15 cellular contexts compared by ENCODE assay signal in the genomic region with DNA sequence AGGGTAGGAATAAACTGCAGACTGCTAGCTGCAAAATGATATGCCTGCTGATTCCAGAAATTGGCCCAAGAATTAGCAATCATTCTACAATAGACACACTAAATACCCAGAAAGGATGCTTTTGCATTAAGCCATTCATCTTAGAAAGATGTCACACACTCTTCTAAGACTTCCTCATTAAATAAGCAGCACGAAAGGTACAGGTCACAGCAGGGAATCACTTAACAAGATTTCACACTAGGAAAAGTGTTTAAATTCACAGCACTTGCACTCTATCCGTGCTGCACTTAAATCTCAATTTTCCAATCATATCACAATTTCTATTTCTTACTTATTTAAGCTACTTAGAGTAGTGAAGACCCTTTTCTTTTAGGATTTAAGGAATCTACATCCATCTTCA.
DNase-seq lines count a peak whose midpoint lies in the region; ATAC-seq and TF ChIP-seq lines count a peak whose summit lies in the region.
"Had no signal": no experiment of that assay in that cellular context is flagged by ENCODE, and none has a peak within 500 bp of the region (broad histone marks: within the 10 kb centered on the region; RNA-seq: fewer than 3 reads in every experiment).

No MANE protein-coding gene starts in this region.

- CTCF ChIA-PET in IMR-90 (lab: Yijun Ruan, JAX) (no interaction called here), PC-9 (lab: Charles Lee) (no interaction called here)

- H4K5ac ChIP-seq in IMR-90 (ENCODE audit: low read depth, low read length): no peak overlapping the region
- H4K5ac ChIP-seq in mesendoderm (ENCODE audit: low read length): no peak overlapping the region

- in situ Hi-C loops in IMR-90 (cut with MboI; ENCODE audit: low sequenced_read_pairs): no loop called here

- H3K79me2 ChIP-seq in PC-9 (ENCODE audit: low read depth): no peaks in the 10 kb centered on the region
- no peaks in the 10 kb centered on the region for H3K79me2 ChIP-seq in mesendoderm (ENCODE audit: control insufficient read depth, insufficient read depth, low read length)

- no peak overlapping the region for H2AK9ac ChIP-seq in IMR-90 (replicated peaks; ENCODE audit: low read depth, low read length, poor library complexity)

- H2BK20ac ChIP-seq in IMR-90 (ENCODE audit: low read depth, low read length): no peak overlapping the region

- no peak overlapping the region for H3K14ac ChIP-seq in IMR-90 (replicated peaks; ENCODE audit: low read depth, low read length)

- H3K4me2 ChIP-seq in IMR-90 (ENCODE audit: low read depth, low read length) (no peak overlapping the region), PC-9 (no peak overlapping the region), mesendoderm (ENCODE audit: low read length) (no peak overlapping the region)

- H2AFZ ChIP-seq in IMR-90 (replicated peaks; ENCODE audit: low read length, poor library complexity): no peak overlapping the region
- H2AFZ ChIP-seq in PC-9: peak overlapping the region; percentile 9; the same call in 1 of the 2 replicates

- no peak overlapping the region for H4K91ac ChIP-seq in IMR-90 (ENCODE audit: insufficient read depth, low read depth, low read length)

- whole genome bisulfite sequencing in IMR-90 (ENCODE audit: extremely low coverage in 2 of 2, insufficient read length in 1 of 2), 2 experiments: 60% methylated on average over 1 of the region's 2 CpGs; no CpG with 5 or more reads in 1 of the 2 experiments
- 100% methylated on average over 1 of the region's 2 CpGs for WGBS in mesendoderm (ENCODE audit: extremely low coverage, insufficient coverage, low lambda C conversion rate)
- WGBS in right lobe of liver (ENCODE audit: insufficient coverage, low coverage, low lambda C conversion rate, missing lambda C conversion rate): 38% methylated on average over 2 of the region's 2 CpGs

- no peak overlapping the region for H3K27ac ChIP-seq in IMR-90 (ENCODE audit: insufficient read depth, low read length)
- H3K27ac ChIP-seq in PC-9: no peak overlapping the region
- no peak overlapping the region for H3K27ac ChIP-seq in mesendoderm (ENCODE audit: low read depth, low read length)
- H3K27ac ChIP-seq in right lobe of liver: no peak overlapping the region
- H3K27ac ChIP-seq: C4-2B, HL-60 had no signal

- H4K20me1 ChIP-seq in IMR-90 (ENCODE audit: insufficient read depth, low read length): no peaks in the 10 kb centered on the region
- H4K20me1 ChIP-seq in PC-9 (ENCODE audit: insufficient read depth): no peaks in the 10 kb centered on the region

- H3K27me3 ChIP-seq in IMR-90 (ENCODE audit: control insufficient read depth, insufficient read depth, low read length) (no peaks in the 10 kb centered on the region), PC-9 (ENCODE audit: insufficient read depth, low read depth) (no peaks in the 10 kb centered on the region), mesendoderm (ENCODE audit: insufficient read depth, low read length, poor library complexity) (no peaks in the 10 kb centered on the region), right lobe of liver (no peaks in the 10 kb centered on the region)

- no peak overlapping the region for H3K9ac ChIP-seq in IMR-90 (ENCODE audit: low read depth, low read length)
- H3K9ac ChIP-seq in mesendoderm (ENCODE audit: low read length): no peak overlapping the region

- H4K8ac ChIP-seq in IMR-90 (ENCODE audit: low read depth in 2 of 2, low read length in 2 of 2): no peak overlapping the region
- no peak overlapping the region for H4K8ac ChIP-seq in mesendoderm (ENCODE audit: low read depth, low read length)

- no peaks in the 10 kb centered on the region; the same call in 1 of the 2 replicates for H3K9me1 ChIP-seq in IMR-90 (ENCODE audit: insufficient read depth, low read length)

- no peak overlapping the region for H2BK15ac ChIP-seq in IMR-90 (ENCODE audit: low read depth, low read length)
- no peak overlapping the region for H2BK15ac ChIP-seq in mesendoderm (replicated peaks; ENCODE audit: low read depth)

- H3K79me1 ChIP-seq in IMR-90 (ENCODE audit: low read depth in 1 of 2, low read length in 2 of 2) (no peaks in the 10 kb centered on the region), mesendoderm (ENCODE audit: low read length) (no peaks in the 10 kb centered on the region)

- peaks cover 2% of the 10 kb centered on the region for H3K4me1 ChIP-seq in IMR-90 (ENCODE audit: control insufficient read depth, insufficient read depth, low read length)
- no peaks in the 10 kb centered on the region for H3K4me1 ChIP-seq in PC-9 (replicated peaks; ENCODE audit: insufficient read depth)
- H3K4me1 ChIP-seq in mesendoderm (ENCODE audit: control insufficient read depth, low read depth, low read length): peaks cover 3% of the 10 kb centered on the region
- H3K4me1 ChIP-seq in right lobe of liver: no peaks in the 10 kb centered on the region
- H3K4me1 ChIP-seq: Caco-2, HAP-1 had no signal

- no peaks in the 10 kb centered on the region for H3K36me3 ChIP-seq in IMR-90 (ENCODE audit: control insufficient read depth, insufficient read depth, low read length)
- no peaks in the 10 kb centered on the region for H3K36me3 ChIP-seq in PC-9 (ENCODE audit: low read depth)
- H3K36me3 ChIP-seq in mesendoderm (ENCODE audit: control insufficient read depth, insufficient read depth, low read length): no peaks in the 10 kb centered on the region
- no peaks in the 10 kb centered on the region for H3K36me3 ChIP-seq in right lobe of liver
- H3K36me3 ChIP-seq: HAP-1 had no signal

- H2AK5ac ChIP-seq in IMR-90 (ENCODE audit: low read depth, low read length) (no peak overlapping the region), mesendoderm (ENCODE audit: low read length) (no peak overlapping the region)

- POLR2A ChIA-PET in IMR-90 (lab: Charles Lee; ENCODE audit: unreplicated experiment): no interaction called here
- POLR2A ChIA-PET in PC-9 (lab: Charles Lee; ENCODE audit: unreplicated experiment): no interaction called here

- TF ChIP-seq RAD21 in IMR-90 (IDR thresholded peaks at IDR 0.05; ENCODE audit: low read length): no peak

- intact Hi-C loops in IMR-90 (cut with micrococcal nuclease) (no loop called here), PC-9 (cut with micrococcal nuclease; ENCODE audit: unreplicated experiment) (no loop called here), right lobe of liver (cut with DNase I) (no loop called here)

- H3K9me3 ChIP-seq in IMR-90 (ENCODE audit: control insufficient read depth, insufficient read depth, low read length) (0 out of 2 replicates have a peak, but pooled peaks cover 2% of the 10 kb centered on the region), PC-9 (ENCODE audit: insufficient read depth, low read depth) (peaks cover 3% of the 10 kb centered on the region), right lobe of liver (no peaks in the 10 kb centered on the region)
- H3K9me3 ChIP-seq: Caco-2, HAP-1 had no signal

- H3K56ac ChIP-seq in IMR-90 (ENCODE audit: extremely low read depth, insufficient read depth, low read length): no peak overlapping the region
- no peak overlapping the region for H3K56ac ChIP-seq in mesendoderm (ENCODE audit: low read length)

- ATAC-seq in IMR-90 (ENCODE audit: low read depth) (no peak), right lobe of liver (no peak), HG03025 (IDR thresholded peaks at IDR 0.05; ENCODE audit: low FRiP score, unreplicated experiment) (no peak)
- ATAC-seq: K562 had no signal

- H2BK5ac ChIP-seq in IMR-90 (ENCODE audit: low read depth, low read length, poor library complexity, severe bottlenecking): no peak overlapping the region
- H2BK5ac ChIP-seq in mesendoderm (ENCODE audit: low read length): no peak overlapping the region

- H3K4ac ChIP-seq in IMR-90 (ENCODE audit: low read depth, low read length) (no peak overlapping the region), mesendoderm (ENCODE audit: low read depth, low read length) (no peak overlapping the region)

- H3F3A ChIP-seq in PC-9 (ENCODE audit: insufficient read depth, low read depth): no peaks in the 10 kb centered on the region

- H2BK120ac ChIP-seq in IMR-90 (ENCODE audit: low read depth, low read length) (no peak overlapping the region), mesendoderm (ENCODE audit: low read depth, low read length) (no peak overlapping the region)

- H3K23ac ChIP-seq in IMR-90 (ENCODE audit: low read depth, low read length): no peak overlapping the region
- no peak overlapping the region for H3K23ac ChIP-seq in mesendoderm (ENCODE audit: low read length)

- dilution Hi-C loops in IMR-90 (cut with HindIII; ENCODE audit: low sequenced_read_pairs, unreplicated experiment): no loop called here

- 0 out of 2 replicates have a peak, but pooled peaks cover 3% of the 10 kb centered on the region for H3K9me2 ChIP-seq in PC-9 (ENCODE audit: insufficient read depth)

- H3K18ac ChIP-seq in IMR-90 (ENCODE audit: low read depth, low read length) (0 out of 2 replicates have a peak overlapping the region, but pooled peaks have one; percentile 52), mesendoderm (ENCODE audit: low read length) (no peak overlapping the region)

- TF ChIP-seq CTCF in IMR-90 (conservative IDR thresholded peaks at IDR 0.05; ENCODE audit: low read depth, low read length) (no peak), PC-9 (conservative IDR thresholded peaks at IDR 0.05) (no peak), right lobe of liver (IDR thresholded peaks at IDR 0.05) (no peak)

- TF ChIP-seq POLR2A in IMR-90 (IDR thresholded peaks at IDR 0.05; ENCODE audit: low read depth, low read length) (no peak), right lobe of liver (IDR thresholded peaks at IDR 0.05) (no peak)

- no peak overlapping the region for H3K4me3 ChIP-seq in IMR-90 (ENCODE audit: insufficient read depth, low read depth, low read length)
- H3K4me3 ChIP-seq in PC-9: no peak overlapping the region
- H3K4me3 ChIP-seq in mesendoderm (ENCODE audit: low read length): no peak overlapping the region
- no peak overlapping the region for H3K4me3 ChIP-seq in right lobe of liver
- H3K4me3 ChIP-seq: HAP-1, K562 had no signal

- DNase-seq in IMR-90: no peak
- no peak for DNase-seq in PC-9
- DNase-seq in mesendoderm: peak; percentile 6
- no peak for DNase-seq in right lobe of liver
- DNase-seq in NCI-H2196 treated with DMSO at 0.1 percent for 48 hours (lab: John Stamatoyannopoulos, UW; ENCODE audit: unreplicated experiment): no peak
- DNase-seq in pons (ENCODE audit: low spot score): no peak
- DNase-seq: AML-193; Caco-2; CD4-positive, alpha-beta T cell; GDM1 had no signal

- BruUV-seq in IMR-90 (replicated peaks; lab: Mats Ljungman, UMichigan) (no TSS peak), PC-9 (replicated peaks; lab: Mats Ljungman, UMichigan) (no TSS peak)

TF ChIP-seq in IMR-90, 13 proteins besides CTCF, POLR2A, EP300 and RAD21 (continues in another document):
- TF ChIP-seq CHD1 (IDR thresholded peaks at IDR 0.05; ENCODE audit: low read depth, low read length) (no peak), MXI1 (IDR thresholded peaks at IDR 0.05; ENCODE audit: borderline replicate concordance, low read depth, low read length) (no peak), RCOR1 (IDR thresholded peaks at IDR 0.05; ENCODE audit: insufficient replicate concordance, low read length) (no peak), RFX5 (IDR thresholded peaks at IDR 0.05; ENCODE audit: low read depth, low read length) (no peak), NFE2L2 (IDR thresholded peaks at IDR 0.05; ENCODE audit: low read depth, low read length) (no peak)
